ENCODE assay signal across 1 cellular context in the genomic region with DNA sequence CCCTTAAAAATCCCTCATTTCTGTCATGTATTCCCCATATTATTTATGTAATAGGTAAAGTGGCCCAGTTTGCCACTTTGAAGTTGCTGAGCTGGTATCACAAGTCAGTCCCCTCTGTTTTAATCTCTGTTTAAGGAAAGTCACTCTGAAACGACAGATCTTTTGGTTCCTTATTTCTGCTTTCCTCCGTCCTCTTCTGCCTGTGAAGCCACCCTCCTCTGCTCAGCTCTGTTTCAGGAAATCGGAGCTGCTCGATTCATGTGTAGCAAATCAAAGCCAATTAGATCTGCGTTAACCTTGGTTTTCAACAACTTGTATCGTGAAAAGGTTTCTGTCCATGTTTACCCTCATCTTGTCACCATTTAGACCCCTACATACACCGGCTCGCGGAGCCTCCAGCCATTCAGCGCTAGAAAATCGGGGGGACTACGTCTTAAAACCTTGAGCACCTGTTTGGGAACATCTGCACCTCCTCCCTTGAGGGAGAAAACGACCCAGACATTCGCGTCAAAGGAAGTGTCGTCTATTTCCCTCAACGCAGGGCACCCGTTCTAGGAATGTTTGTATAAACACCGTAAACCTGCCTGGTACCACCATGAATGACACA.
TF ChIP-seq lines count a peak whose summit lies in the region.

No MANE protein-coding gene starts in this region.

TF ChIP-seq in H1, 55 proteins besides CTCF, POLR2A, EP300 and RAD21:
- no peak for TF ChIP-seq CTBP2 (IDR thresholded peaks at IDR 0.05; ENCODE audit: borderline replicate concordance, insufficient read depth, insufficient read length, low read length)
- peak; percentile 49 for TF ChIP-seq KDM4A (IDR thresholded peaks at IDR 0.05; ENCODE audit: low read depth, low read length, severe bottlenecking)
- TF ChIP-seq ASH2L (IDR thresholded peaks at IDR 0.05; ENCODE audit: low read length) = peak; percentile 81
- TF ChIP-seq MAFK (IDR thresholded peaks at IDR 0.05; ENCODE audit: low read depth, low read length) = no peak
- TF ChIP-seq KDM1A (IDR thresholded peaks at IDR 0.05; ENCODE audit: borderline replicate concordance, low read length) = 0 out of 2 replicates have a peak, but pooled peaks have one; percentile 11
